8 cellular contexts compared by ENCODE assay signal in genomic region chr10:89793649-89794254, GRCh38.
DNase-seq lines count a peak whose midpoint lies in the region; TF ChIP-seq lines count a peak whose summit lies in the region.

No MANE protein-coding gene starts in this region.

- in situ Hi-C loops in GM23248 (cut with MboI): loop anchor here (10.0 kb wide), 1 partner anchor 1061 kb away; the partner anchor contains the start of gene HTR7

- no peak for TF ChIP-seq POLR2A in tibial nerve (IDR thresholded peaks at IDR 0.05)

- peak; percentile 7 for DNase-seq in activated CD8-positive, alpha-beta memory T cell treated with anti-CD3 and anti-CD28 coated beads, Interleukin-2, amount 50 U/mL, for 1 hour (ENCODE audit: extremely low read depth)
- no peak for DNase-seq in activated CD8-positive, alpha-beta memory T cell treated with anti-CD3 and anti-CD28 coated beads for 24 hours
- DNase-seq in GM23248 (peak; percentile 74), NAMALWA (ENCODE audit: low spot score) (peak; percentile 85), SK-N-DZ (ENCODE audit: low spot score) (peak; percentile 73), choroid plexus epithelial cell (ENCODE audit: low read depth) (peak; percentile 88), left kidney (ENCODE audit: low read depth, low spot score) (peak; percentile 86), tibial nerve (ENCODE audit: low spot score in 2 of 2) (peak in 1 of 2 donors; percentile 63)

- H3K27me3 ChIP-seq in GM23248 (replicated peaks; ENCODE audit: insufficient read depth) (no peaks in the 10 kb centered on the region), tibial nerve (no peaks in the 10 kb centered on the region)

- H3K36me3 ChIP-seq in GM23248 (ENCODE audit: low read depth): no peaks in the 10 kb centered on the region
- no peaks in the 10 kb centered on the region for H3K36me3 ChIP-seq in tibial nerve

- H3K4me3 ChIP-seq in GM23248 (no peak overlapping the region), choroid plexus epithelial cell (ENCODE audit: low read depth, low read length) (no peak overlapping the region), tibial nerve (no peak overlapping the region)

- H3K4me1 ChIP-seq in GM23248 (ENCODE audit: insufficient read depth): no peaks in the 10 kb centered on the region
- H3K4me1 ChIP-seq in tibial nerve: no peaks in the 10 kb centered on the region

- no peak overlapping the region for H3K9ac ChIP-seq in GM23248

- no peaks in the 10 kb centered on the region for H3F3A ChIP-seq in GM23248 (ENCODE audit: insufficient read depth)

- no peaks in the 10 kb centered on the region for H3K79me2 ChIP-seq in GM23248 (ENCODE audit: insufficient read depth)

- no peak for TF ChIP-seq EP300 in tibial nerve (IDR thresholded peaks at IDR 0.05)

- 30 to 41% methylated on average over 3 of the region's 3 CpGs for WGBS in GM23248 (ENCODE audit: low coverage in 1 of 2, low lambda C conversion rate in 2 of 2, missing lambda C conversion rate in 2 of 2), 2 experiments
- WGBS in tibial nerve, 2 donors: 35 to 36% methylated on average over 3 of the region's 3 CpGs

- no peaks in the 10 kb centered on the region for H3K9me2 ChIP-seq in GM23248 (ENCODE audit: insufficient read depth)

- no peaks in the 10 kb centered on the region for H4K20me1 ChIP-seq in GM23248 (ENCODE audit: insufficient read depth)

- H2AFZ ChIP-seq in GM23248: no peak overlapping the region

- no peak overlapping the region for H3K27ac ChIP-seq in GM23248
- H3K27ac ChIP-seq in tibial nerve: no peak overlapping the region

- H3K4me2 ChIP-seq in GM23248 (ENCODE audit: unreplicated experiment): no peak overlapping the region

- peak; percentile 81 for TF ChIP-seq CTCF in choroid plexus epithelial cell (conservative IDR thresholded peaks at IDR 0.05; ENCODE audit: low read depth, low read length)
- TF ChIP-seq CTCF in tibial nerve (IDR thresholded peaks at IDR 0.05): peak; percentile 61 to 79 (median 72)

- H3K9me3 ChIP-seq in GM23248 (ENCODE audit: low read depth): no peaks in the 10 kb centered on the region
- no peaks in the 10 kb centered on the region for H3K9me3 ChIP-seq in tibial nerve
